ENCODE assay signal across 1 cellular context in the genomic region with DNA sequence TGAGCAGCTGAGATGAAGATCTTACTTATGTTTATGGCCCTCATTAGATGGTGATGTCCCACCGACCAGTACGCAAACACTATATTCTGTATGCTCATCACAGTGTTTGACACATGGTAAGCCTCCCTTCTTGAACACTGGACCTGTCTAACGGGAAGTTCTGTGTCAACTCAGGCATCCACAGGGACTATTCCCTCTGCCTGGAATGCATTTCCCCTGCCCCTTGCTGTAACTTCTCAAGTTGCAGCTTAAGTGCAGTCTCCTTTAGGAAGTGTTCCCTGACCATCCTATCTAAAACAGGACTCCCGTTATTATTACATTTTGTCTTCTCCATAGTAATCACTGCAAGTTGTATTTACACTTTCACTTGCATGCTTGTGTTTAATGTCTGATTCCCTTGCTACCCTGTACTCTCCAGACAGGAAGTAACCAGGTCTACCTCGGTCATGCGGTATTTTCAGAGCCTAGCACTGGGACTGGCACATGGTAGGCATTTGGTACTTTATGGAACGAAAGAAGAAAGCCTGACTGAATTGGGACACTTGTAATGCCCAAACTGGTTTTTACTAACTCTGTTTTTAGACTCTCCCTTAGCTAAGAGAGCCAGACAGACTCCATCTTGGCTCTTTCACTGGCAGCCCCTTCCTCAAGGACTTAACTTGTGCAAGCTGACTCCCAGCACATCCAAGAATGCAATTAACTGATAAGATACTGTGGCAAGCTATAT.
TF ChIP-seq lines count a peak whose summit lies in the region.

No MANE protein-coding gene starts in this region.

TF ChIP-seq in H1, 55 proteins besides CTCF, POLR2A, EP300 and RAD21:
- TF ChIP-seq TEAD4 (IDR thresholded peaks at IDR 0.05; ENCODE audit: low read depth, low read length) = 0 out of 2 replicates have a peak, but pooled peaks have one; percentile 6
- TF ChIP-seq HDAC6 (IDR thresholded peaks at IDR 0.05; ENCODE audit: low read depth, low read length) = no peak
TF ChIP-seq in H1: peak in this region for 1.
